ENCODE assay signal across 18 cellular contexts in the genomic region with DNA sequence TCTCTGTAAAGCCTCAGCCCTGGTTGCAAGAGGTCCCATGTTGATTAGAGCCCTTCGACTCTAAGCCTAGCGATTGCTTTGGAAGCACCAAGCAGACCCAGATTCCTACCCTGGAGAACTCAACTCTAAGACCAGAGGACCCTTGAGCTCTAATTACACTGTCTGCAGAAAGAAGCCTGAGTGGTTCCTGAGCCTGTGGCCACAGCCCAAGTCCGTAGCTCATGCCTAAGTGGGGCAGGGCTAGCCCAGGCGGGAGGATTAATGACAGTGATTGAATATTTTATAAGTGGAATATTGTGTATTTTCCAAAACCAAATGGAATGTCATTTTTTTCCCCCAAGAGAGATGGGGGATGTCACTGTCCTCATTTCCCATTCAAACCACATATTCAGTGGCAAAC.
"Had no signal": no experiment of that assay in that cellular context is flagged by ENCODE, and none has a peak within 500 bp of the region (broad histone marks: within the 10 kb centered on the region; RNA-seq: fewer than 3 reads in every experiment).

No MANE protein-coding gene starts in this region.

- H3K27ac ChIP-seq: neural progenitor cell, vagina had no signal

- H3K36me3 ChIP-seq: colonic mucosa, neural progenitor cell, vagina had no signal

- H3K27me3 ChIP-seq: colonic mucosa, neural progenitor cell, vagina had no signal

- H3K9me3 ChIP-seq: colonic mucosa, vagina had no signal

- H3K4me1 ChIP-seq: colonic mucosa had no signal

- ATAC-seq: activated T-cell treated with anti-CD3 and anti-CD28 coated beads, Interleukin-2, amount 50 U/mL, for 72 hours; left lobe of liver; naive thymus-derived CD8-positive, alpha-beta T cell; stimulated activated naive CD8-positive, alpha-beta T cell treated with anti-CD3 and anti-CD28 coated beads, Interleukin-15, amount 100 ng/mL, for 72 hours had no signal

- H3K4me3 ChIP-seq: colonic mucosa, neural progenitor cell, vagina had no signal

- DNase-seq: activated CD4-positive, alpha-beta memory T cell treated with anti-CD3 and anti-CD28 coated beads for 36 hours; activated CD4-positive, alpha-beta T cell treated with anti-CD3 and anti-CD28 coated beads for 4 hours; activated CD4-positive, CD25-positive, alpha-beta regulatory T cell; activated effector memory CD4-positive, alpha-beta T cell treated with anti-CD3 and anti-CD28 coated beads, Interleukin-2, amount 50 U/mL, for 16 hours; activated naive CD4-positive, alpha-beta T cell treated with anti-CD3 and anti-CD28 coated beads, Interleukin-2, amount 10 ng/mL, durations not matched to agents 7 days and 5 days; activated T-cell treated with anti-CD3 and anti-CD28 coated beads, Interleukin-2, amount 50 U/mL, for 72 hours; amygdala; colonic mucosa; kidney; naive thymus-derived CD8-positive, alpha-beta T cell; retina; stimulated activated CD4-positive, alpha-beta T cell treated with anti-CD3 and anti-CD28 coated beads, Interleukin-12 subunit alpha, Interleukin-12 subunit beta, amount 100 ng/mL, for 4 hours; stimulated activated naive CD8-positive, alpha-beta T cell treated with anti-CD3 and anti-CD28 coated beads, Interleukin-15, amount 100 ng/mL, for 72 hours; T-helper 9 cell; trophoblast cell had no signal
